Comparison of ENCODE assay signal across 8 cellular contexts in genomic region chr19:2032296-2032941, GRCh38. TPM values are rescaled to one million over a fixed set of nuclear protein-coding genes. Genes with fewer than 3 reads are reported as not detected.
DNase-seq lines count a peak whose midpoint lies in the region; ATAC-seq, FAIRE-seq and TF ChIP-seq lines count a peak whose summit lies in the region.

No MANE protein-coding gene starts in this region.

- no peaks in the 10 kb centered on the region for H3K27me3 Mint-ChIP-seq in astrocyte (ENCODE audit: low read depth, unreplicated experiment)

- no peak overlapping the region for H3K4me3 Mint-ChIP-seq in astrocyte (ENCODE audit: unreplicated experiment)

- peaks cover under 1% of the 10 kb centered on the region; the same call in 1 of the 2 replicates for H3K36me3 ChIP-seq in BLaER1
- no peaks in the 10 kb centered on the region for H3K36me3 ChIP-seq in astrocyte (ENCODE audit: insufficient read depth, low read length)

- H3K4me3 ChIP-seq in BLaER1 (peak overlapping the region; percentile 38; the same call in 1 of the 2 replicates), HL-60 (replicated peaks; ENCODE audit: insufficient read depth, low read length) (no peak overlapping the region), astrocyte (ENCODE audit: insufficient read depth, low read depth, low read length) (no peak overlapping the region)

- TF ChIP-seq CTCF in HL-60 (IDR thresholded peaks at IDR 0.05; ENCODE audit: insufficient read depth, low read length) (no peak), astrocyte (IDR thresholded peaks at IDR 0.05; ENCODE audit: insufficient read depth, low read depth, low read length) (no peak), D721Med (IDR thresholded peaks at IDR 0.05; ENCODE audit: insufficient read depth, missing control alignments) (no peak)

- H3K9me3 ChIP-seq in BLaER1 (peaks cover 11% of the 10 kb centered on the region), astrocyte (ENCODE audit: insufficient read depth, low read depth, low read length) (peaks cover 4% of the 10 kb centered on the region)

- H3K79me2 ChIP-seq in astrocyte (ENCODE audit: insufficient read depth, low read length): no peaks in the 10 kb centered on the region

- H3K27ac ChIP-seq in BLaER1 (peak overlapping the region; percentile 68), HL-60 (replicated peaks) (peak overlapping the region; percentile 24; the same call in 1 of the 2 replicates), astrocyte (ENCODE audit: low read depth, low read length) (no peak overlapping the region)

- DNase-seq in HL-60 (ENCODE audit: low read depth in 1 of 2, low spot score in 1 of 2) (peak; percentile 81 to 87), OCI-M1 (lab: John Stamatoyannopoulos, UW) (peak; percentile 16), astrocyte (ENCODE audit: low read depth) (peak; percentile 65), left ventricle myocardium superior (peak; percentile 96), pulmonary artery endothelial cell (ENCODE audit: low read depth, low spot score) (peak; percentile 68), D721Med (ENCODE audit: insufficient read length, low spot score) (no peak)

- peak overlapping the region; percentile 90 for H3K4me2 ChIP-seq in BLaER1
- peak overlapping the region; percentile 74 for H3K4me2 ChIP-seq in astrocyte (ENCODE audit: low read length)

- H2AFZ ChIP-seq in astrocyte (ENCODE audit: low read depth, low read length): peak overlapping the region; percentile 74

- H3K9ac ChIP-seq in BLaER1: peak overlapping the region; percentile 58
- no peak overlapping the region for H3K9ac ChIP-seq in astrocyte (ENCODE audit: low read length)

- peak overlapping the region; percentile 9 for H3K27ac Mint-ChIP-seq in astrocyte (ENCODE audit: unreplicated experiment)

- FAIRE-seq in astrocyte (lab: Jason Lieb, UNC) (no peak), D721Med (lab: Jason Lieb, UNC) (no peak)

- peaks cover 2% of the 10 kb centered on the region for H3K9me3 Mint-ChIP-seq in astrocyte (ENCODE audit: unreplicated experiment)

- peak; percentile 95 for ATAC-seq in left ventricle myocardium superior
- ATAC-seq in GM19351 (IDR thresholded peaks at IDR 0.05; ENCODE audit: unreplicated experiment): no peak

- H3K36me3 Mint-ChIP-seq in astrocyte (ENCODE audit: low read depth, unreplicated experiment): no peaks in the 10 kb centered on the region

- H3K4me1 ChIP-seq in BLaER1: peaks cover 49% of the 10 kb centered on the region
- peaks cover 16% of the 10 kb centered on the region for H3K4me1 ChIP-seq in astrocyte (ENCODE audit: insufficient read depth, low read length)

- intact Hi-C loops in left ventricle myocardium superior (cut with micrococcal nuclease): no loop called here

- peaks cover 8% of the 10 kb centered on the region for H3K4me1 Mint-ChIP-seq in astrocyte (ENCODE audit: low read depth, unreplicated experiment)

- H4K20me1 ChIP-seq in BLaER1 (peaks cover 2% of the 10 kb centered on the region; the same call in 1 of the 2 replicates), astrocyte (ENCODE audit: insufficient read depth, low read length) (no peaks in the 10 kb centered on the region)

- H3K27me3 ChIP-seq in BLaER1: no peaks in the 10 kb centered on the region
- no peaks in the 10 kb centered on the region for H3K27me3 ChIP-seq in HL-60 (ENCODE audit: insufficient read depth, poor library complexity, severe bottlenecking)
- no peaks in the 10 kb centered on the region for H3K27me3 ChIP-seq in astrocyte (ENCODE audit: insufficient read depth, low read length)

RNA-seq across cellular contexts. Expression of gene BTBD2, which starts 16.9 kb away (rescaled TPM):
- total RNA-seq in astrocyte (49.5 and 53.7 TPM in 2 replicates), left ventricle myocardium superior (65.6 TPM), pulmonary artery endothelial cell (52.9 and 61.7 TPM in 2 replicates)

RNA-seq across cellular contexts. Expression of gene MKNK2, which starts 18.6 kb away (rescaled TPM):
- total RNA-seq in astrocyte (123 and 146 TPM in 2 replicates), left ventricle myocardium superior (272 TPM), pulmonary artery endothelial cell (85.2 and 170 TPM in 2 replicates)
